Comparison of ENCODE assay signal across 1 cellular context in the genomic region with DNA sequence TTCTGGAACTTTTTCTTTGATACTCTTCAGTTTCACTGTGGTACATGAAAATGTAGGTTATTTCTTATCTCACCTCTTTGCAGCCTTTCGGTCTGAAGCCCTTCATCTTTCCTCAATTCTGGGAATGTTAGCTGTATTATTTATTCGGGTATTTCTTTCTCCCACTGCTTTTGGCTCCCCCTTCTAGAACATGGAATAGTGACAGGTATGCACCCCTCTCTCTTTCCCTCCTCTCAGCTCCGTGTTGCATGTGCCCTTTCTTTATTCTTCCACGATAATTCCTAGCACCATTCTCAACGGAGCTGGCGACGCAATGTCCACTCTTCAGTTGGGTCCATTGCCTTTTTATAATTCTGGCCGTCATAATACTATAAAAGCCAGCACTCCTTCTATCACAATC.
TF ChIP-seq lines count a peak whose summit lies in the region.

No MANE protein-coding gene starts in this region.

TF ChIP-seq in K562, 482 proteins besides CTCF, POLR2A, EP300 and RAD21 (continued from another document):
- TF ChIP-seq, protein P1, sequence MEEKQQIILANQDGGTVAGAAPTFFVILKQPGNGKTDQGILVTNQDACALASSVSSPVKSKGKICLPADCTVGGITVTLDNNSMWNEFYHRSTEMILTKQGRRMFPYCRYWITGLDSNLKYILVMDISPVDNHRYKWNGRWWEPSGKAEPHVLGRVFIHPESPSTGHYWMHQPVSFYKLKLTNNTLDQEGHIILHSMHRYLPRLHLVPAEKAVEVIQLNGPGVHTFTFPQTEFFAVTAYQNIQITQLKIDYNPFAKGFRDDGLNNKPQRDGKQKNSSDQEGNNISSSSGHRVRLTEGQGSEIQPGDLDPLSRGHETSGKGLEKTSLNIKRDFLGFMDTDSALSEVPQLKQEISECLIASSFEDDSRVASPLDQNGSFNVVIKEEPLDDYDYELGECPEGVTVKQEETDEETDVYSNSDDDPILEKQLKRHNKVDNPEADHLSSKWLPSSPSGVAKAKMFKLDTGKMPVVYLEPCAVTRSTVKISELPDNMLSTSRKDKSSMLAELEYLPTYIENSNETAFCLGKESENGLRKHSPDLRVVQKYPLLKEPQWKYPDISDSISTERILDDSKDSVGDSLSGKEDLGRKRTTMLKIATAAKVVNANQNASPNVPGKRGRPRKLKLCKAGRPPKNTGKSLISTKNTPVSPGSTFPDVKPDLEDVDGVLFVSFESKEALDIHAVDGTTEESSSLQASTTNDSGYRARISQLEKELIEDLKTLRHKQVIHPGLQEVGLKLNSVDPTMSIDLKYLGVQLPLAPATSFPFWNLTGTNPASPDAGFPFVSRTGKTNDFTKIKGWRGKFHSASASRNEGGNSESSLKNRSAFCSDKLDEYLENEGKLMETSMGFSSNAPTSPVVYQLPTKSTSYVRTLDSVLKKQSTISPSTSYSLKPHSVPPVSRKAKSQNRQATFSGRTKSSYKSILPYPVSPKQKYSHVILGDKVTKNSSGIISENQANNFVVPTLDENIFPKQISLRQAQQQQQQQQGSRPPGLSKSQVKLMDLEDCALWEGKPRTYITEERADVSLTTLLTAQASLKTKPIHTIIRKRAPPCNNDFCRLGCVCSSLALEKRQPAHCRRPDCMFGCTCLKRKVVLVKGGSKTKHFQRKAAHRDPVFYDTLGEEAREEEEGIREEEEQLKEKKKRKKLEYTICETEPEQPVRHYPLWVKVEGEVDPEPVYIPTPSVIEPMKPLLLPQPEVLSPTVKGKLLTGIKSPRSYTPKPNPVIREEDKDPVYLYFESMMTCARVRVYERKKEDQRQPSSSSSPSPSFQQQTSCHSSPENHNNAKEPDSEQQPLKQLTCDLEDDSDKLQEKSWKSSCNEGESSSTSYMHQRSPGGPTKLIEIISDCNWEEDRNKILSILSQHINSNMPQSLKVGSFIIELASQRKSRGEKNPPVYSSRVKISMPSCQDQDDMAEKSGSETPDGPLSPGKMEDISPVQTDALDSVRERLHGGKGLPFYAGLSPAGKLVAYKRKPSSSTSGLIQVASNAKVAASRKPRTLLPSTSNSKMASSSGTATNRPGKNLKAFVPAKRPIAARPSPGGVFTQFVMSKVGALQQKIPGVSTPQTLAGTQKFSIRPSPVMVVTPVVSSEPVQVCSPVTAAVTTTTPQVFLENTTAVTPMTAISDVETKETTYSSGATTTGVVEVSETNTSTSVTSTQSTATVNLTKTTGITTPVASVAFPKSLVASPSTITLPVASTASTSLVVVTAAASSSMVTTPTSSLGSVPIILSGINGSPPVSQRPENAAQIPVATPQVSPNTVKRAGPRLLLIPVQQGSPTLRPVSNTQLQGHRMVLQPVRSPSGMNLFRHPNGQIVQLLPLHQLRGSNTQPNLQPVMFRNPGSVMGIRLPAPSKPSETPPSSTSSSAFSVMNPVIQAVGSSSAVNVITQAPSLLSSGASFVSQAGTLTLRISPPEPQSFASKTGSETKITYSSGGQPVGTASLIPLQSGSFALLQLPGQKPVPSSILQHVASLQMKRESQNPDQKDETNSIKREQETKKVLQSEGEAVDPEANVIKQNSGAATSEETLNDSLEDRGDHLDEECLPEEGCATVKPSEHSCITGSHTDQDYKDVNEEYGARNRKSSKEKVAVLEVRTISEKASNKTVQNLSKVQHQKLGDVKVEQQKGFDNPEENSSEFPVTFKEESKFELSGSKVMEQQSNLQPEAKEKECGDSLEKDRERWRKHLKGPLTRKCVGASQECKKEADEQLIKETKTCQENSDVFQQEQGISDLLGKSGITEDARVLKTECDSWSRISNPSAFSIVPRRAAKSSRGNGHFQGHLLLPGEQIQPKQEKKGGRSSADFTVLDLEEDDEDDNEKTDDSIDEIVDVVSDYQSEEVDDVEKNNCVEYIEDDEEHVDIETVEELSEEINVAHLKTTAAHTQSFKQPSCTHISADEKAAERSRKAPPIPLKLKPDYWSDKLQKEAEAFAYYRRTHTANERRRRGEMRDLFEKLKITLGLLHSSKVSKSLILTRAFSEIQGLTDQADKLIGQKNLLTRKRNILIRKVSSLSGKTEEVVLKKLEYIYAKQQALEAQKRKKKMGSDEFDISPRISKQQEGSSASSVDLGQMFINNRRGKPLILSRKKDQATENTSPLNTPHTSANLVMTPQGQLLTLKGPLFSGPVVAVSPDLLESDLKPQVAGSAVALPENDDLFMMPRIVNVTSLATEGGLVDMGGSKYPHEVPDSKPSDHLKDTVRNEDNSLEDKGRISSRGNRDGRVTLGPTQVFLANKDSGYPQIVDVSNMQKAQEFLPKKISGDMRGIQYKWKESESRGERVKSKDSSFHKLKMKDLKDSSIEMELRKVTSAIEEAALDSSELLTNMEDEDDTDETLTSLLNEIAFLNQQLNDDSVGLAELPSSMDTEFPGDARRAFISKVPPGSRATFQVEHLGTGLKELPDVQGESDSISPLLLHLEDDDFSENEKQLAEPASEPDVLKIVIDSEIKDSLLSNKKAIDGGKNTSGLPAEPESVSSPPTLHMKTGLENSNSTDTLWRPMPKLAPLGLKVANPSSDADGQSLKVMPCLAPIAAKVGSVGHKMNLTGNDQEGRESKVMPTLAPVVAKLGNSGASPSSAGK (IDR thresholded peaks at IDR 0.05), result peak; percentile 54
- no peak for TF ChIP-seq ZFX (CRISPR knock-in tag; IDR thresholded peaks at IDR 0.05)
